7 cellular contexts compared by ENCODE assay signal in genomic region chr3:195658381-195659135, GRCh38.
DNase-seq lines count a peak whose midpoint lies in the region; ATAC-seq and TF ChIP-seq lines count a peak whose summit lies in the region.
"Not testable (repeated sequence)": the region's sequence is repeated elsewhere in the genome, so short reads cannot be mapped to it uniquely, and the experiment has no call there.

No MANE protein-coding gene starts in this region.

- intact Hi-C loops in activated B cell treated with CpG ODN at 0.5 μM for 24 hours (cut with micrococcal nuclease); psoas muscle (cut with DNase I): not testable (repeated sequence)

- not testable (repeated sequence) for H3K4me1 Mint-ChIP-seq in HFFc6 (ENCODE audit: low read depth); activated B cell treated with CpG ODN at 0.5 μM for 24 hours
- H3K4me1 Mint-ChIP-seq in immature natural killer cell = peaks cover 4 to 18% of the 10 kb centered on the region in 2 donors

- POLR2A ChIA-PET in activated B cell treated with CpG ODN at 0.5 μM for 24 hours (lab: Charles Lee) = not testable (repeated sequence)

- CTCF ChIA-PET in activated B cell treated with CpG ODN at 0.5 μM for 24 hours (lab: Charles Lee) = not testable (repeated sequence)

- H3K9me3 Mint-ChIP-seq in HFFc6, activated B cell treated with CpG ODN at 0.5 μM for 24 hours, immature natural killer cell: not testable (repeated sequence)

- not testable (repeated sequence) for H3K36me3 ChIP-seq in psoas muscle (ENCODE audit: insufficient read depth in 1 of 2, low read depth in 1 of 2)

- not testable (repeated sequence) for H3K4me1 ChIP-seq in psoas muscle

- H3K4me3 Mint-ChIP-seq in HFFc6 = peak overlapping the region; percentile 78
- H3K4me3 Mint-ChIP-seq in activated B cell treated with CpG ODN at 0.5 μM for 24 hours = peak overlapping the region; percentile 35
- H3K4me3 Mint-ChIP-seq in immature natural killer cell = peak overlapping the region in 2 of 5 donors; percentile 44 to 59

- ATAC-seq in GM18907 (IDR thresholded peaks at IDR 0.05; ENCODE audit: unreplicated experiment) = peak; percentile 46
- ATAC-seq in HG03520 (IDR thresholded peaks at IDR 0.05; ENCODE audit: unreplicated experiment) = peak; percentile 21
- peak; percentile 33 for ATAC-seq in activated B cell treated with CpG ODN at 0.5 μM for 24 hours (ENCODE audit: low read depth)
- ATAC-seq in psoas muscle = peak; percentile 71 to 91 (median 80)

- H3K9me3 ChIP-seq in psoas muscle = not testable (repeated sequence)

- not testable (repeated sequence) for H3K27me3 Mint-ChIP-seq in HFFc6 (ENCODE audit: insufficient read depth); activated B cell treated with CpG ODN at 0.5 μM for 24 hours; immature natural killer cell (ENCODE audit: low read depth in 3 of 3)

- TF ChIP-seq CTCF in HFFc6 (IDR thresholded peaks at IDR 0.05); activated B cell treated with CpG ODN at 0.5 μM for 24 hours (IDR thresholded peaks at IDR 0.05); choroid plexus epithelial cell (conservative IDR thresholded peaks at IDR 0.05; ENCODE audit: low read depth, low read length); psoas muscle (IDR thresholded peaks at IDR 0.05): not testable (repeated sequence)

- peak overlapping the region; percentile 84 for H3K27ac ChIP-seq in psoas muscle

- H3K27me3 ChIP-seq in psoas muscle (ENCODE audit: insufficient read depth in 3 of 3, low read length in 2 of 3) = not testable (repeated sequence)

- not testable (repeated sequence) for DNase-seq in HFFc6; activated B cell treated with CpG ODN at 0.5 μM for 24 hours; choroid plexus epithelial cell (ENCODE audit: low read depth); psoas muscle
- DNase-seq in immature natural killer cell = peak; percentile 22 to 31 (median 27)

- H3K4me3 ChIP-seq in choroid plexus epithelial cell (ENCODE audit: low read depth, low read length) = peak overlapping the region; percentile 60
- peak overlapping the region; percentile 74 for H3K4me3 ChIP-seq in psoas muscle

- WGBS in psoas muscle, 3 donors = 2 to 3% (median 3%) methylated on average over 3 to 24 of the region's 53 CpGs

- H3K36me3 Mint-ChIP-seq in HFFc6 (ENCODE audit: low read depth); activated B cell treated with CpG ODN at 0.5 μM for 24 hours (ENCODE audit: low read depth); immature natural killer cell: not testable (repeated sequence)

- not testable (repeated sequence) for H3K27ac Mint-ChIP-seq in HFFc6, activated B cell treated with CpG ODN at 0.5 μM for 24 hours, immature natural killer cell

Comparison
In these comparisons a context has a peak if more than half of its experiments do, and no peak if none do; other contexts are left out.
1. ATAC-seq: peak in every context shown above with its lines; median percentile 80 in psoas muscle; 46 in GM18907; 33 in activated B cell treated with CpG ODN at 0.5 μM for 24 hours; 21 in HG03520.